Comparison of ENCODE assay signal across 1 cellular context in genomic region chr5:132473019-132473531, GRCh38.
TF ChIP-seq lines count a peak whose summit lies in the region.

No MANE protein-coding gene starts in this region.

TF ChIP-seq in GM23338, 12 proteins besides CTCF, POLR2A, EP300 and RAD21 (continued from another document):
- TF ChIP-seq ZNF462 (CRISPR knock-in tag; IDR thresholded peaks at IDR 0.05) = no peak
TF ChIP-seq in GM23338: peak in this region for 0.
